In the genomic region with DNA sequence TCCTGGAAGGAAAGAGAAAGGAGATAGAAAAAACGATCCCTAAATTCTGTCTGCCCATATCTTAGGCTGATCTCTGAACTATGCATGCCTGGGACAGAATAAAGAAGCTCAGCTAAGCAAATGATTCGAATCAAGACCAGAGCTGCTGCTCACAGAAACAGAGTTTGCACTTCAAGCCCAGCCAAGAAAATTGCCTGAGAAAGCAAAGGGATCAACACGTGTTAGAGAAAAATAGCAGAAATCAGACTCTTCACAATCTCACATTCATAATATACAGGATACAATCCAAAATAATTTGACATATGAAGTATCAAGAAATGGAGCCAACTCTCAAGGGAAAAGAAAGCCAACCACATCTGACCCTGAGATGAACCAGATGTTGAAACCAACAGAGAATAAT, we compare ENCODE assay signal across 20 cellular contexts.
"Had no signal": no experiment of that assay in that cellular context is flagged by ENCODE, and none has a peak within 500 bp of the region (broad histone marks: within the 10 kb centered on the region; RNA-seq: fewer than 3 reads in every experiment).

No MANE protein-coding gene starts in this region.

- H3K27ac ChIP-seq: body of pancreas, coronary artery, parathyroid adenoma had no signal

- H2AFZ ChIP-seq: parathyroid adenoma had no signal

- ATAC-seq: activated CD8-positive, alpha-beta T cell treated with anti-CD3 and anti-CD28 coated beads for 36 hours; activated T-cell treated with anti-CD3 and anti-CD28 coated beads, Interleukin-2, amount 50 U/mL, for 4 hours; body of pancreas; mucosa of descending colon; naive thymus-derived CD4-positive, alpha-beta T cell; stimulated activated naive CD8-positive, alpha-beta T cell treated with anti-CD3 and anti-CD28 coated beads, Interleukin-15, Interleukin-2, amounts not matched to agents 100 U/mL and 50 U/mL, for 24 hours had no signal

- H3K9ac ChIP-seq: parathyroid adenoma had no signal

- DNase-seq: activated B cell treated with CpG ODN at 0.5 μM for 24 hours; activated CD4-positive, alpha-beta T cell treated with anti-CD3 and anti-CD28 coated beads for 48 hours; activated CD8-positive, alpha-beta T cell treated with anti-CD3 and anti-CD28 coated beads for 36 hours; activated effector memory CD4-positive, alpha-beta T cell treated with Interleukin-2 at 50 U/mL for 16 hours; activated naive CD4-positive, alpha-beta T cell treated with anti-CD3 and anti-CD28 coated beads, Interleukin-2, amount 50 U/mL, for 16 hours; activated T-cell treated with anti-CD3 and anti-CD28 coated beads, Interleukin-2, amount 50 U/mL, for 4 hours; amniotic stem cell; body of pancreas; central memory CD4-positive, alpha-beta T cell; mammary epithelial cell; mucosa of descending colon; naive thymus-derived CD4-positive, alpha-beta T cell; retina; small intestine; stimulated activated CD4-positive, alpha-beta T cell treated with anti-CD3 and anti-CD28 coated beads, Interleukin-4, amount 100 ng/mL, for 4 hours; stimulated activated CD8-positive, alpha-beta memory T cell treated with anti-CD3 and anti-CD28 coated beads, Interleukin-4, amount 100 ng/mL, for 48 hours; stimulated activated naive CD8-positive, alpha-beta T cell treated with anti-CD3 and anti-CD28 coated beads, Interleukin-15, Interleukin-2, amounts not matched to agents 100 U/mL and 50 U/mL, for 24 hours; transverse colon had no signal

- H3K9me3 ChIP-seq: body of pancreas, mucosa of descending colon, transverse colon had no signal

- H3K36me3 ChIP-seq: transverse colon had no signal

- H3K4me1 ChIP-seq: body of pancreas, parathyroid adenoma, transverse colon had no signal

- H3K4me3 ChIP-seq: body of pancreas, coronary artery, mucosa of descending colon, transverse colon had no signal

- H3K27me3 ChIP-seq: body of pancreas, transverse colon had no signal

- H3K79me2 ChIP-seq: parathyroid adenoma had no signal
